In the genomic region with DNA sequence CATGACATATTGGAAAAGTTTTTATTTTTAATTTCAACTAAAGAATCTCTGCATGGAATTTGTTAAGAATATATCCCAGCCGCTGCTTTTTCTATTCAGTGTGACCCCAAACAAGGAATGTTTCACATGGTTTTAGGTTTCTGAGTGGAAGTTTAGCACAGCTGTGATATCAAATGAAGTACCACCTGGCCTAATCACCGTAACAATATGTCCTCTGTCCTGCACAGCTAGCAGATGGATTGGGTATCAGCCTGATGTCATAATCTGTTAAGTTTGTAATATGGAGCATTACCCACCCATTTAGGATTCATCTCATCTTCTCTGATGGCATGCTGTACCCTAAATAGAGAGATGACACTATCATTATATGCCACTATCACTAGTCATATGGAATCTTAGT, we compare ENCODE assay signal across 5 cellular contexts.
"Had no signal": no experiment of that assay in that cellular context is flagged by ENCODE, and none has a peak within 500 bp of the region (broad histone marks: within the 10 kb centered on the region; RNA-seq: fewer than 3 reads in every experiment).

No MANE protein-coding gene starts in this region.

- DNase-seq: H9, HCEC 1CT, IMR-90 had no signal

- H3K4me3 Mint-ChIP-seq: GM23338, H9 had no signal

- H3K4me3 ChIP-seq: GM23338, K562 had no signal

- H3K27ac Mint-ChIP-seq: H9 had no signal
